ENCODE assay signal across 10 cellular contexts in genomic region chrX:119682019-119682989, GRCh38. TPM values are rescaled to one million over a fixed set of nuclear protein-coding genes. Genes with fewer than 3 reads are reported as not detected.
DNase-seq lines count a peak whose midpoint lies in the region; ATAC-seq and TF ChIP-seq lines count a peak whose summit lies in the region.
"Had no signal": no experiment of that assay in that cellular context is flagged by ENCODE, and none has a peak within 500 bp of the region (broad histone marks: within the 10 kb centered on the region; RNA-seq: fewer than 3 reads in every experiment).

No MANE protein-coding gene starts in this region.

- H3K36me3 Mint-ChIP-seq in T-cell (no peaks in the 10 kb centered on the region), natural killer cell (no peaks in the 10 kb centered on the region)

- DNase-seq in T-cell: peak in 26 of 34 experiments; percentile 28 to 75 (median 54)
- no peak for DNase-seq in natural killer cell
- DNase-seq in NCI-H446 (lab: John Stamatoyannopoulos, UW): no peak
- no peak for DNase-seq in SJCRH30
- no peak for DNase-seq in lower leg skin (ENCODE audit: low spot score in 2 of 2)
- no peak for DNase-seq in NCI-H2171 treated with DMSO at 0.1 percent for 48 hours (lab: John Stamatoyannopoulos, UW)
- DNase-seq: activated effector memory CD4-positive, alpha-beta T cell treated with Interleukin-2 at 50 U/mL for 16 hours; PC-9 had no signal

- H3K27ac ChIP-seq in SJCRH30: no peak overlapping the region
- H3K27ac ChIP-seq: PC-9 had no signal

- H3K27me3 ChIP-seq in SJCRH30: no peaks in the 10 kb centered on the region

- CTCF ChIA-PET in T-cell (lab: Charles Lee): interaction anchor here (0.6 to 1.7 kb wide), 7 partner anchors 8 to 65 kb away, joined by 3 to 7 read pairs (median 5); partner anchors contain the start of gene SEPTIN6 (in 1 of the 2)

- intact Hi-C loops in natural killer cell (cut with micrococcal nuclease) (loop anchor here (1.0 to 10.0 kb wide), 2 partner anchors 9 to 78 kb away; partner anchors contain the start of gene NKRF), lower leg skin (cut with DNase I; ENCODE audit: low total_unique reads) (no loop called here)

- POLR2A ChIA-PET in T-cell (lab: Charles Lee): interaction anchor here (0.5 to 2.7 kb wide), 5 partner anchors 9 to 121 kb away, joined by 4 to 11 read pairs (median 6); partner anchors contain the start of gene SEPTIN6 (in 2 of the 2)

- no peaks in the 10 kb centered on the region for H3K9me3 Mint-ChIP-seq in T-cell
- H3K9me3 Mint-ChIP-seq in natural killer cell: no peaks in the 10 kb centered on the region

- TF ChIP-seq POLR2A in GM18505 (IDR thresholded peaks at IDR 0.05; ENCODE audit: borderline replicate concordance, extremely low read depth, insufficient read depth, insufficient read length): no peak
- no peak for TF ChIP-seq POLR2A in lower leg skin (IDR thresholded peaks at IDR 0.05)

- peaks cover 74 to 89% (median 82%) of the 10 kb centered on the region in 3 donors for H3K4me1 Mint-ChIP-seq in T-cell
- H3K4me1 Mint-ChIP-seq in natural killer cell: peaks cover 68 to 80% of the 10 kb centered on the region in 2 donors

- H3K4me3 ChIP-seq in SJCRH30 (no peak overlapping the region), lower leg skin (ENCODE audit: low read depth, poor library complexity, severe bottlenecking) (no peak overlapping the region)
- H3K4me3 ChIP-seq: PC-9 had no signal

- peaks cover 15% of the 10 kb centered on the region for H3K4me1 ChIP-seq in SJCRH30

- H3K9me3 ChIP-seq in SJCRH30 (replicated peaks): no peaks in the 10 kb centered on the region

- H3K27ac Mint-ChIP-seq in T-cell (peak overlapping the region; percentile 98), natural killer cell (peak overlapping the region; percentile 96 to 98)

- no peaks in the 10 kb centered on the region for H3K36me3 ChIP-seq in SJCRH30

- ATAC-seq in GM18505 (IDR thresholded peaks at IDR 0.05; ENCODE audit: unreplicated experiment): peak; percentile 30
- ATAC-seq in GM21825 (IDR thresholded peaks at IDR 0.05; ENCODE audit: unreplicated experiment): peak; percentile 33
- peak; percentile 62 to 71 (median 70) for ATAC-seq in T-cell (replicated peaks in 1 of 4)
- ATAC-seq in natural killer cell: peak in 2 of 3 donors; percentile 7 to 39

- H3K4me3 Mint-ChIP-seq in T-cell: peak overlapping the region; percentile 76 to 93 (median 77)
- peak overlapping the region; percentile 85 for H3K4me3 Mint-ChIP-seq in natural killer cell

- no peak for TF ChIP-seq CTCF in natural killer cell (IDR thresholded peaks at IDR 0.05)
- no peak for TF ChIP-seq CTCF in lower leg skin (IDR thresholded peaks at IDR 0.05)

- H3K27me3 Mint-ChIP-seq in T-cell (no peaks in the 10 kb centered on the region), natural killer cell (ENCODE audit: low read depth in 2 of 2) (no peaks in the 10 kb centered on the region)

- 75 to 83% methylated on average over 15 of the region's 15 CpGs for WGBS in lower leg skin, 2 donors

RNA-seq across cellular contexts. Expression of gene SEPTIN6, which starts 10.7 kb away (rescaled TPM):
- total RNA-seq in T-cell (100 to 1,000 TPM; 171 to 269 (median 206) TPM), natural killer cell (100 to 1,000 TPM; 138 to 202 (median 158) TPM), lower leg skin (10 to 100 TPM in 2 of 4 donors, 1 to 10 TPM in 2; 7.8 to 11.9 (median 10.4) TPM)
- 70.9 and 73.8 TPM in 2 replicates for total RNA-seq in SJCRH30 (2014; rRNA removed; shearing (Covaris generic))

Comparison
In these comparisons a context has a peak if more than half of its experiments do, and no peak if none do; other contexts are left out.
1. DNase-seq: peak in T-cell (26 of 34); none in natural killer cell (single experiment), NCI-H446 (0 of 2), SJCRH30 (0 of 2), lower leg skin (0 of 2) and NCI-H2171 treated with DMSO at 0.1 percent for 48 hours (single experiment).
2. Peak in every context shown above with its lines, with median percentiles within 50 percentile points of each other: ATAC-seq.